32 cellular contexts compared by ENCODE assay signal in genomic region chr14:83849999-83850611, GRCh38.
"Had no signal": no experiment of that assay in that cellular context is flagged by ENCODE, and none has a peak within 500 bp of the region (broad histone marks: within the 10 kb centered on the region; RNA-seq: fewer than 3 reads in every experiment).

No MANE protein-coding gene starts in this region.

- H3K4me3 Mint-ChIP-seq: activated CD4-positive, alpha-beta T cell treated with anti-CD3 and anti-CD28 coated beads, Interleukin-2, amount 10 ng/mL, durations not matched to agents 24 days and 14 days; activated CD8-positive, alpha-beta T cell treated with anti-CD3 and anti-CD28 coated beads for 36 hours; activated naive CD8-positive, alpha-beta T cell treated with anti-CD3 and anti-CD28 coated beads for 36 hours; activated T-cell treated with anti-CD3 and anti-CD28 coated beads, Interleukin-2, amount 50 U/mL, for 72 hours; activated T-helper 17 cell treated with anti-CD3 and anti-CD28 coated beads, Interleukin-2, amount 50 U/mL, for 72 hours; central memory CD8-positive, alpha-beta T cell had no signal

- H3K36me3 ChIP-seq: cardiac muscle cell, SJSA1, WERI-Rb-1 had no signal

- H3K4me1 ChIP-seq: SJSA1 had no signal

- H3K36me3 Mint-ChIP-seq: activated naive CD8-positive, alpha-beta T cell treated with anti-CD3 and anti-CD28 coated beads for 36 hours had no signal

- H3K27me3 Mint-ChIP-seq: activated CD4-positive, alpha-beta T cell treated with anti-CD3 and anti-CD28 coated beads, Interleukin-2, amount 10 ng/mL, durations not matched to agents 24 days and 14 days; activated CD8-positive, alpha-beta T cell treated with anti-CD3 and anti-CD28 coated beads for 36 hours; activated naive CD8-positive, alpha-beta T cell treated with anti-CD3 and anti-CD28 coated beads for 36 hours; activated T-helper 17 cell treated with anti-CD3 and anti-CD28 coated beads, Interleukin-2, amount 50 U/mL, for 72 hours; central memory CD8-positive, alpha-beta T cell had no signal

- H3K4me1 Mint-ChIP-seq: activated CD4-positive, alpha-beta T cell treated with anti-CD3 and anti-CD28 coated beads, Interleukin-2, amount 10 ng/mL, durations not matched to agents 24 days and 14 days; activated naive CD8-positive, alpha-beta T cell treated with anti-CD3 and anti-CD28 coated beads for 36 hours; activated T-helper 17 cell treated with anti-CD3 and anti-CD28 coated beads, Interleukin-2, amount 50 U/mL, for 72 hours; central memory CD8-positive, alpha-beta T cell had no signal

- H3K27ac Mint-ChIP-seq: activated CD4-positive, alpha-beta T cell treated with anti-CD3 and anti-CD28 coated beads, Interleukin-2, amount 10 ng/mL, durations not matched to agents 24 days and 14 days; activated CD8-positive, alpha-beta T cell treated with anti-CD3 and anti-CD28 coated beads for 36 hours; activated naive CD8-positive, alpha-beta T cell treated with anti-CD3 and anti-CD28 coated beads for 36 hours; activated T-cell treated with anti-CD3 and anti-CD28 coated beads, Interleukin-2, amount 50 U/mL, for 72 hours; activated T-helper 17 cell treated with anti-CD3 and anti-CD28 coated beads, Interleukin-2, amount 50 U/mL, for 72 hours had no signal

- H3K4me3 ChIP-seq: cardiac muscle cell, K562, SJSA1 had no signal

- H3K9me3 Mint-ChIP-seq: activated CD4-positive, alpha-beta T cell treated with anti-CD3 and anti-CD28 coated beads, Interleukin-2, amount 10 ng/mL, durations not matched to agents 24 days and 14 days had no signal

- H3K9me3 ChIP-seq: SJSA1 had no signal

- H3K27ac ChIP-seq: cardiac muscle cell, SJSA1, WERI-Rb-1 had no signal

- H3K27me3 ChIP-seq: cardiac muscle cell, SJSA1 had no signal

- DNase-seq: activated CD4-positive, alpha-beta T cell treated with anti-CD3 and anti-CD28 coated beads, Interleukin-2, amount 10 ng/mL, durations not matched to agents 24 days and 14 days; activated CD4-positive, alpha-beta T cell treated with anti-CD3 and anti-CD28 coated beads, Interleukin-2, amount 50 U/mL, for 4 hours; activated CD4-positive, CD25-positive, alpha-beta regulatory T cell; activated CD8-positive, alpha-beta T cell treated with anti-CD3 and anti-CD28 coated beads for 36 hours; activated effector memory CD4-positive, alpha-beta T cell treated with anti-CD3 and anti-CD28 coated beads, Interleukin-2, amount 50 U/mL, for 16 hours; activated naive CD4-positive, alpha-beta T cell; activated naive CD4-positive, alpha-beta T cell treated with anti-CD3 and anti-CD28 coated beads, Interleukin-2, amount 50 U/mL, for 16 hours; activated naive CD8-positive, alpha-beta T cell treated with anti-CD3 and anti-CD28 coated beads for 36 hours; activated T-cell treated with anti-CD3 and anti-CD28 coated beads, Interleukin-2, amount 50 U/mL, for 1 hour; activated T-cell treated with anti-CD3 and anti-CD28 coated beads, Interleukin-2, amount 50 U/mL, for 72 hours; amniotic stem cell; aorta; Karpas-422; NCI-H1105; NCI-H1417 treated with DMSO at 0.1 percent for 48 hours; NCI-H187 treated with DMSO at 0.1 percent for 48 hours; NCI-H2081; NCI-H226; NCI-H446 treated with DMSO at 0.1 percent for 48 hours; NCI-H524; RPMI8226; SHP77 treated with DMSO at 0.1 percent for 48 hours; SW 1271; T-helper 1 cell; T-helper 2 cell; T-helper 9 cell; WERI-Rb-1 had no signal
